ENCODE assay signal across 1 cellular context in the genomic region with DNA sequence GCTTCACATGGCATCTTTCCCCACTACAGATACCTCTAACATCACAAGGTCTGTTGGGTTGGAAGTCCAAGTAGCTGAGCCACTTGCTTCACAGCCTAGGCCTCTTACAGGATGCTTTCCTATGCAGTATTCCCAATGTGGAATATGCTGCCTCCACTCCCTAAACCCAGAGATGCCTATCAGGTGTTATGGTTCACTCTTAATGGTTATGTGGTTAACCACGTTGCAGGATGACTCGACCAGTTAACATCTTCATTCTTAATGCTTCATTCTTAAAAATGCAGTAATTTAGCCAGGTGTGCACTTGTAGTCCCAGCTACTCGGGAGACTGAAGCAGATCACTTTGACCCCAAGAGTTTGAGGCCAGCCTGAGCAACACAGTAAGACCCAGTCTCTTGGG.
TF ChIP-seq lines count a peak whose summit lies in the region.

No MANE protein-coding gene starts in this region.

TF ChIP-seq in HCT116, 20 proteins besides CTCF, POLR2A, EP300 and RAD21:
- TF ChIP-seq SRF (IDR thresholded peaks at IDR 0.05; ENCODE audit: low read depth) (no peak), EZH2 (IDR thresholded peaks at IDR 0.05) (no peak), JUND (IDR thresholded peaks at IDR 0.05) (no peak), EZH2phosphoT487 (IDR thresholded peaks at IDR 0.05; ENCODE audit: borderline replicate concordance) (no peak), YY1 (IDR thresholded peaks at IDR 0.05; ENCODE audit: extremely low read depth, insufficient replicate concordance, low read depth, low read length) (no peak), ELF1 (IDR thresholded peaks at IDR 0.05; ENCODE audit: borderline replicate concordance, low read depth) (no peak), TCF7L2 (IDR thresholded peaks at IDR 0.05; ENCODE audit: borderline replicate concordance, extremely low read depth, insufficient read depth, insufficient read length) (no peak), FOSL1 (IDR thresholded peaks at IDR 0.05; ENCODE audit: low read depth) (no peak), SP1 (IDR thresholded peaks at IDR 0.05; ENCODE audit: low read depth) (no peak), CBX3 (IDR thresholded peaks at IDR 0.05; ENCODE audit: low read depth) (no peak), POLR2AphosphoS5 (IDR thresholded peaks at IDR 0.05; ENCODE audit: low read depth, low read length) (no peak), ZFX (IDR thresholded peaks at IDR 0.05) (no peak), EGR1 (IDR thresholded peaks at IDR 0.05; ENCODE audit: low read depth) (no peak)
- TF ChIP-seq, protein P1, sequence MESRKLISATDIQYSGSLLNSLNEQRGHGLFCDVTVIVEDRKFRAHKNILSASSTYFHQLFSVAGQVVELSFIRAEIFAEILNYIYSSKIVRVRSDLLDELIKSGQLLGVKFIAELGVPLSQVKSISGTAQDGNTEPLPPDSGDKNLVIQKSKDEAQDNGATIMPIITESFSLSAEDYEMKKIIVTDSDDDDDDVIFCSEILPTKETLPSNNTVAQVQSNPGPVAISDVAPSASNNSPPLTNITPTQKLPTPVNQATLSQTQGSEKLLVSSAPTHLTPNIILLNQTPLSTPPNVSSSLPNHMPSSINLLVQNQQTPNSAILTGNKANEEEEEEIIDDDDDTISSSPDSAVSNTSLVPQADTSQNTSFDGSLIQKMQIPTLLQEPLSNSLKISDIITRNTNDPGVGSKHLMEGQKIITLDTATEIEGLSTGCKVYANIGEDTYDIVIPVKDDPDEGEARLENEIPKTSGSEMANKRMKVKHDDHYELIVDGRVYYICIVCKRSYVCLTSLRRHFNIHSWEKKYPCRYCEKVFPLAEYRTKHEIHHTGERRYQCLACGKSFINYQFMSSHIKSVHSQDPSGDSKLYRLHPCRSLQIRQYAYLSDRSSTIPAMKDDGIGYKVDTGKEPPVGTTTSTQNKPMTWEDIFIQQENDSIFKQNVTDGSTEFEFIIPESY (IDR thresholded peaks at IDR 0.05; ENCODE audit: extremely low read depth, insufficient replicate concordance, low read length) = no peak
- TF ChIP-seq, protein P2, sequence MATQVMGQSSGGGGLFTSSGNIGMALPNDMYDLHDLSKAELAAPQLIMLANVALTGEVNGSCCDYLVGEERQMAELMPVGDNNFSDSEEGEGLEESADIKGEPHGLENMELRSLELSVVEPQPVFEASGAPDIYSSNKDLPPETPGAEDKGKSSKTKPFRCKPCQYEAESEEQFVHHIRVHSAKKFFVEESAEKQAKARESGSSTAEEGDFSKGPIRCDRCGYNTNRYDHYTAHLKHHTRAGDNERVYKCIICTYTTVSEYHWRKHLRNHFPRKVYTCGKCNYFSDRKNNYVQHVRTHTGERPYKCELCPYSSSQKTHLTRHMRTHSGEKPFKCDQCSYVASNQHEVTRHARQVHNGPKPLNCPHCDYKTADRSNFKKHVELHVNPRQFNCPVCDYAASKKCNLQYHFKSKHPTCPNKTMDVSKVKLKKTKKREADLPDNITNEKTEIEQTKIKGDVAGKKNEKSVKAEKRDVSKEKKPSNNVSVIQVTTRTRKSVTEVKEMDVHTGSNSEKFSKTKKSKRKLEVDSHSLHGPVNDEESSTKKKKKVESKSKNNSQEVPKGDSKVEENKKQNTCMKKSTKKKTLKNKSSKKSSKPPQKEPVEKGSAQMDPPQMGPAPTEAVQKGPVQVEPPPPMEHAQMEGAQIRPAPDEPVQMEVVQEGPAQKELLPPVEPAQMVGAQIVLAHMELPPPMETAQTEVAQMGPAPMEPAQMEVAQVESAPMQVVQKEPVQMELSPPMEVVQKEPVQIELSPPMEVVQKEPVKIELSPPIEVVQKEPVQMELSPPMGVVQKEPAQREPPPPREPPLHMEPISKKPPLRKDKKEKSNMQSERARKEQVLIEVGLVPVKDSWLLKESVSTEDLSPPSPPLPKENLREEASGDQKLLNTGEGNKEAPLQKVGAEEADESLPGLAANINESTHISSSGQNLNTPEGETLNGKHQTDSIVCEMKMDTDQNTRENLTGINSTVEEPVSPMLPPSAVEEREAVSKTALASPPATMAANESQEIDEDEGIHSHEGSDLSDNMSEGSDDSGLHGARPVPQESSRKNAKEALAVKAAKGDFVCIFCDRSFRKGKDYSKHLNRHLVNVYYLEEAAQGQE (IDR thresholded peaks at IDR 0.05; ENCODE audit: low read depth) = no peak
- TF ChIP-seq, protein P3, sequence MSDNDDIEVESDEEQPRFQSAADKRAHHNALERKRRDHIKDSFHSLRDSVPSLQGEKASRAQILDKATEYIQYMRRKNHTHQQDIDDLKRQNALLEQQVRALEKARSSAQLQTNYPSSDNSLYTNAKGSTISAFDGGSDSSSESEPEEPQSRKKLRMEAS (IDR thresholded peaks at IDR 0.05) = no peak
